Comparison of ENCODE assay signal across 1 cellular context in the genomic region with DNA sequence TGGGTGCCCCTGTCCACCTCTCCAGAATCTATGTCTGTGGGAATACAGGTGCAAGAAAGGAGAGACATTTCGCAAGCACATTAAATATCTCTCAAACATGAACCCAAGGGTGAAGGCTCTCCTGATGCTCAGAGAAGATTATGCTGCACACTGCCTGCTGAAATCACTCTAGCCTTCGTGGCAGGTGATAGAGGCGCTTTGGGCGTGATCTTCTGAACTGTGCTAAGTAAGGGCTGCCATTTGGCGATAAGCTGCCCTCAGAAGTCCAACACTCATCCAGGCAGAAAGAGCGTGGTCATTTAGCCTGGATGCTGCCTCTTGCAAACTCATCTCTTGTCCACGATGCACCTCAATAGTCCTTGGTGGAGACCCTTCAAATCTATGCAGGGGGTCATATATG.
TF ChIP-seq lines count a peak whose summit lies in the region.

No MANE protein-coding gene starts in this region.

TF ChIP-seq in K562, 482 proteins besides CTCF, POLR2A, EP300 and RAD21 (continued from another document and continues in another):
- TF ChIP-seq, protein P1, sequence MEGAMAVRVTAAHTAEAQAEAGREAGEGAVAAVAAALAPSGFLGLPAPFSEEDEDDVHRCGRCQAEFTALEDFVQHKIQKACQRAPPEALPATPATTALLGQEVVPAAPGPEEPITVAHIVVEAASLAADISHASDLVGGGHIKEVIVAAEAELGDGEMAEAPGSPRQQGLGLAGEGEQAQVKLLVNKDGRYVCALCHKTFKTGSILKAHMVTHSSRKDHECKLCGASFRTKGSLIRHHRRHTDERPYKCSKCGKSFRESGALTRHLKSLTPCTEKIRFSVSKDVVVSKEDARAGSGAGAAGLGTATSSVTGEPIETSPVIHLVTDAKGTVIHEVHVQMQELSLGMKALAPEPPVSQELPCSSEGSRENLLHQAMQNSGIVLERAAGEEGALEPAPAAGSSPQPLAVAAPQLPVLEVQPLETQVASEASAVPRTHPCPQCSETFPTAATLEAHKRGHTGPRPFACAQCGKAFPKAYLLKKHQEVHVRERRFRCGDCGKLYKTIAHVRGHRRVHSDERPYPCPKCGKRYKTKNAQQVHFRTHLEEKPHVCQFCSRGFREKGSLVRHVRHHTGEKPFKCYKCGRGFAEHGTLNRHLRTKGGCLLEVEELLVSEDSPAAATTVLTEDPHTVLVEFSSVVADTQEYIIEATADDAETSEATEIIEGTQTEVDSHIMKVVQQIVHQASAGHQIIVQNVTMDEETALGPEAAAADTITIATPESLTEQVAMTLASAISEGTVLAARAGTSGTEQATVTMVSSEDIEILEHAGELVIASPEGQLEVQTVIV (CRISPR knock-in tag; IDR thresholded peaks at IDR 0.05; ENCODE audit: borderline replicate concordance), result no peak
- TF ChIP-seq ZNF3 (CRISPR knock-in tag; IDR thresholded peaks at IDR 0.05), result no peak
- TF ChIP-seq XRCC5 (IDR thresholded peaks at IDR 0.05; ENCODE audit: low read depth, low read length), result no peak
- TF ChIP-seq ELF4 (CRISPR knock-in tag; IDR thresholded peaks at IDR 0.05), result no peak
- TF ChIP-seq, protein P2, sequence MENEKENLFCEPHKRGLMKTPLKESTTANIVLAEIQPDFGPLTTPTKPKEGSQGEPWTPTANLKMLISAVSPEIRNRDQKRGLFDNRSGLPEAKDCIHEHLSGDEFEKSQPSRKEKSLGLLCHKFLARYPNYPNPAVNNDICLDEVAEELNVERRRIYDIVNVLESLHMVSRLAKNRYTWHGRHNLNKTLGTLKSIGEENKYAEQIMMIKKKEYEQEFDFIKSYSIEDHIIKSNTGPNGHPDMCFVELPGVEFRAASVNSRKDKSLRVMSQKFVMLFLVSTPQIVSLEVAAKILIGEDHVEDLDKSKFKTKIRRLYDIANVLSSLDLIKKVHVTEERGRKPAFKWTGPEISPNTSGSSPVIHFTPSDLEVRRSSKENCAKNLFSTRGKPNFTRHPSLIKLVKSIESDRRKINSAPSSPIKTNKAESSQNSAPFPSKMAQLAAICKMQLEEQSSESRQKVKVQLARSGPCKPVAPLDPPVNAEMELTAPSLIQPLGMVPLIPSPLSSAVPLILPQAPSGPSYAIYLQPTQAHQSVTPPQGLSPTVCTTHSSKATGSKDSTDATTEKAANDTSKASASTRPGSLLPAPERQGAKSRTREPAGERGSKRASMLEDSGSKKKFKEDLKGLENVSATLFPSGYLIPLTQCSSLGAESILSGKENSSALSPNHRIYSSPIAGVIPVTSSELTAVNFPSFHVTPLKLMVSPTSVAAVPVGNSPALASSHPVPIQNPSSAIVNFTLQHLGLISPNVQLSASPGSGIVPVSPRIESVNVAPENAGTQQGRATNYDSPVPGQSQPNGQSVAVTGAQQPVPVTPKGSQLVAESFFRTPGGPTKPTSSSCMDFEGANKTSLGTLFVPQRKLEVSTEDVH (IDR thresholded peaks at IDR 0.05; ENCODE audit: low read depth, partially characterized antibody), result no peak
- no peak for TF ChIP-seq COPS2 (conservative IDR thresholded peaks at IDR 0.05)
- no peak for TF ChIP-seq SUPT5H (IDR thresholded peaks at IDR 0.05)
- no peak for TF ChIP-seq CREB1 (IDR thresholded peaks at IDR 0.05)
- TF ChIP-seq CREB1 (CRISPR knock-in tag; IDR thresholded peaks at IDR 0.05), result no peak
- TF ChIP-seq ZBTB1 (CRISPR knock-in tag; IDR thresholded peaks at IDR 0.05; ENCODE audit: borderline replicate concordance, low read depth), result no peak
- TF ChIP-seq, protein P3, sequence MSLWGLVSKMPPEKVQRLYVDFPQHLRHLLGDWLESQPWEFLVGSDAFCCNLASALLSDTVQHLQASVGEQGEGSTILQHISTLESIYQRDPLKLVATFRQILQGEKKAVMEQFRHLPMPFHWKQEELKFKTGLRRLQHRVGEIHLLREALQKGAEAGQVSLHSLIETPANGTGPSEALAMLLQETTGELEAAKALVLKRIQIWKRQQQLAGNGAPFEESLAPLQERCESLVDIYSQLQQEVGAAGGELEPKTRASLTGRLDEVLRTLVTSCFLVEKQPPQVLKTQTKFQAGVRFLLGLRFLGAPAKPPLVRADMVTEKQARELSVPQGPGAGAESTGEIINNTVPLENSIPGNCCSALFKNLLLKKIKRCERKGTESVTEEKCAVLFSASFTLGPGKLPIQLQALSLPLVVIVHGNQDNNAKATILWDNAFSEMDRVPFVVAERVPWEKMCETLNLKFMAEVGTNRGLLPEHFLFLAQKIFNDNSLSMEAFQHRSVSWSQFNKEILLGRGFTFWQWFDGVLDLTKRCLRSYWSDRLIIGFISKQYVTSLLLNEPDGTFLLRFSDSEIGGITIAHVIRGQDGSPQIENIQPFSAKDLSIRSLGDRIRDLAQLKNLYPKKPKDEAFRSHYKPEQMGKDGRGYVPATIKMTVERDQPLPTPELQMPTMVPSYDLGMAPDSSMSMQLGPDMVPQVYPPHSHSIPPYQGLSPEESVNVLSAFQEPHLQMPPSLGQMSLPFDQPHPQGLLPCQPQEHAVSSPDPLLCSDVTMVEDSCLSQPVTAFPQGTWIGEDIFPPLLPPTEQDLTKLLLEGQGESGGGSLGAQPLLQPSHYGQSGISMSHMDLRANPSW (CRISPR knock-in tag; IDR thresholded peaks at IDR 0.05), result 0 out of 2 replicates have a peak, but pooled peaks have one; percentile 24
- peak in 1 of 2 experiments; percentile 32; a peak in 1 of 4 replicates for TF ChIP-seq NONO (IDR thresholded peaks at IDR 0.05; ENCODE audit: low read depth in 2 of 2, low read length in 1 of 2)
- no peak for TF ChIP-seq TAF1 (IDR thresholded peaks at IDR 0.05; ENCODE audit: control insufficient read depth, extremely low read depth, insufficient read depth, low read length, severe bottlenecking)
- peak; percentile 86; the same call in 1 of the 2 replicates for TF ChIP-seq CTBP1 (IDR thresholded peaks at IDR 0.05; ENCODE audit: borderline replicate concordance)
- TF ChIP-seq ZNF134 (CRISPR knock-in tag; conservative IDR thresholded peaks at IDR 0.05), result no peak
- TF ChIP-seq, protein P4, sequence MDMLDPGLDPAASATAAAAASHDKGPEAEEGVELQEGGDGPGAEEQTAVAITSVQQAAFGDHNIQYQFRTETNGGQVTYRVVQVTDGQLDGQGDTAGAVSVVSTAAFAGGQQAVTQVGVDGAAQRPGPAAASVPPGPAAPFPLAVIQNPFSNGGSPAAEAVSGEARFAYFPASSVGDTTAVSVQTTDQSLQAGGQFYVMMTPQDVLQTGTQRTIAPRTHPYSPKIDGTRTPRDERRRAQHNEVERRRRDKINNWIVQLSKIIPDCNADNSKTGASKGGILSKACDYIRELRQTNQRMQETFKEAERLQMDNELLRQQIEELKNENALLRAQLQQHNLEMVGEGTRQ (CRISPR knock-in tag; IDR thresholded peaks at IDR 0.05), result no peak
- TF ChIP-seq NCOR1 (IDR thresholded peaks at IDR 0.05), result peak; percentile 92
- no peak for TF ChIP-seq ZNF324 (CRISPR knock-in tag; IDR thresholded peaks at IDR 0.05)
- TF ChIP-seq, protein P5, sequence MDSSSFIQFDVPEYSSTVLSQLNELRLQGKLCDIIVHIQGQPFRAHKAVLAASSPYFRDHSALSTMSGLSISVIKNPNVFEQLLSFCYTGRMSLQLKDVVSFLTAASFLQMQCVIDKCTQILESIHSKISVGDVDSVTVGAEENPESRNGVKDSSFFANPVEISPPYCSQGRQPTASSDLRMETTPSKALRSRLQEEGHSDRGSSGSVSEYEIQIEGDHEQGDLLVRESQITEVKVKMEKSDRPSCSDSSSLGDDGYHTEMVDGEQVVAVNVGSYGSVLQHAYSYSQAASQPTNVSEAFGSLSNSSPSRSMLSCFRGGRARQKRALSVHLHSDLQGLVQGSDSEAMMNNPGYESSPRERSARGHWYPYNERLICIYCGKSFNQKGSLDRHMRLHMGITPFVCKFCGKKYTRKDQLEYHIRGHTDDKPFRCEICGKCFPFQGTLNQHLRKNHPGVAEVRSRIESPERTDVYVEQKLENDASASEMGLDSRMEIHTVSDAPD (CRISPR knock-in tag; IDR thresholded peaks at IDR 0.05), result no peak
- no peak for TF ChIP-seq BCL6 (CRISPR knock-in tag; IDR thresholded peaks at IDR 0.05)
- TF ChIP-seq PTBP1 (IDR thresholded peaks at IDR 0.05; ENCODE audit: low read depth, low read length), result no peak
- TF ChIP-seq SOX6 (IDR thresholded peaks at IDR 0.05), result peak; percentile 88
- no peak for TF ChIP-seq ZNF551 (CRISPR knock-in tag; IDR thresholded peaks at IDR 0.05)
- no peak for TF ChIP-seq MXI1 (IDR thresholded peaks at IDR 0.05; ENCODE audit: low read depth, low read length)
- TF ChIP-seq BRF1 (IDR thresholded peaks at IDR 0.05; ENCODE audit: borderline replicate concordance, extremely low read depth, insufficient read length), result no peak
- TF ChIP-seq, protein P6, sequence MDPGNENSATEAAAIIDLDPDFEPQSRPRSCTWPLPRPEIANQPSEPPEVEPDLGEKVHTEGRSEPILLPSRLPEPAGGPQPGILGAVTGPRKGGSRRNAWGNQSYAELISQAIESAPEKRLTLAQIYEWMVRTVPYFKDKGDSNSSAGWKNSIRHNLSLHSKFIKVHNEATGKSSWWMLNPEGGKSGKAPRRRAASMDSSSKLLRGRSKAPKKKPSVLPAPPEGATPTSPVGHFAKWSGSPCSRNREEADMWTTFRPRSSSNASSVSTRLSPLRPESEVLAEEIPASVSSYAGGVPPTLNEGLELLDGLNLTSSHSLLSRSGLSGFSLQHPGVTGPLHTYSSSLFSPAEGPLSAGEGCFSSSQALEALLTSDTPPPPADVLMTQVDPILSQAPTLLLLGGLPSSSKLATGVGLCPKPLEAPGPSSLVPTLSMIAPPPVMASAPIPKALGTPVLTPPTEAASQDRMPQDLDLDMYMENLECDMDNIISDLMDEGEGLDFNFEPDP (CRISPR knock-in tag; IDR thresholded peaks at IDR 0.05), result no peak
- TF ChIP-seq RNF2 (IDR thresholded peaks at IDR 0.05), result no peak
- no peak for TF ChIP-seq HDAC6 (IDR thresholded peaks at IDR 0.05; ENCODE audit: low read depth, low read length)
- no peak for TF ChIP-seq ZNF146 (CRISPR knock-in tag; IDR thresholded peaks at IDR 0.05; ENCODE audit: unreplicated experiment)
- TF ChIP-seq, protein P7, sequence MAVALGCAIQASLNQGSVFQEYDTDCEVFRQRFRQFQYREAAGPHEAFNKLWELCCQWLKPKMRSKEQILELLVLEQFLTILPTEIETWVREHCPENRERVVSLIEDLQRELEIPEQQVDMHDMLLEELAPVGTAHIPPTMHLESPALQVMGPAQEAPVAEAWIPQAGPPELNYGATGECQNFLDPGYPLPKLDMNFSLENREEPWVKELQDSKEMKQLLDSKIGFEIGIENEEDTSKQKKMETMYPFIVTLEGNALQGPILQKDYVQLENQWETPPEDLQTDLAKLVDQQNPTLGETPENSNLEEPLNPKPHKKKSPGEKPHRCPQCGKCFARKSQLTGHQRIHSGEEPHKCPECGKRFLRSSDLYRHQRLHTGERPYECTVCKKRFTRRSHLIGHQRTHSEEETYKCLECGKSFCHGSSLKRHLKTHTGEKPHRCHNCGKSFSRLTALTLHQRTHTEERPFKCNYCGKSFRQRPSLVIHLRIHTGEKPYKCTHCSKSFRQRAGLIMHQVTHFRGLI (CRISPR knock-in tag; IDR thresholded peaks at IDR 0.05), result no peak
- no peak for TF ChIP-seq POLR3G (IDR thresholded peaks at IDR 0.05; ENCODE audit: extremely low read depth, insufficient read length, insufficient replicate concordance)
- TF ChIP-seq CAMTA2 (CRISPR knock-in tag; conservative IDR thresholded peaks at IDR 0.05), result no peak
- TF ChIP-seq ZNF830 (CRISPR knock-in tag; IDR thresholded peaks at IDR 0.05), result no peak
- no peak for TF ChIP-seq ZNF232 (CRISPR knock-in tag; IDR thresholded peaks at IDR 0.05)
- TF ChIP-seq SP1 (CRISPR knock-in tag; IDR thresholded peaks at IDR 0.05), result peak; percentile 41; the same call in 1 of the 2 replicates
- TF ChIP-seq ESRRB (CRISPR knock-in tag; IDR thresholded peaks at IDR 0.05; ENCODE audit: borderline replicate concordance), result no peak
- TF ChIP-seq NCOA1 (IDR thresholded peaks at IDR 0.05; ENCODE audit: low read depth), result peak; percentile 41; the same call in 1 of the 2 replicates
- no peak for TF ChIP-seq ETV1 (tag; conservative IDR thresholded peaks at IDR 0.05; ENCODE audit: low read depth)
- TF ChIP-seq IRF2 (CRISPR knock-in tag; IDR thresholded peaks at IDR 0.05), result no peak
- TF ChIP-seq MYBL2 (IDR thresholded peaks at IDR 0.05; ENCODE audit: low read depth), result no peak
- TF ChIP-seq MYBL2 (CRISPR knock-in tag; IDR thresholded peaks at IDR 0.05; ENCODE audit: borderline replicate concordance), result no peak
- TF ChIP-seq MCM3 (IDR thresholded peaks at IDR 0.05), result no peak
- TF ChIP-seq, protein P8, sequence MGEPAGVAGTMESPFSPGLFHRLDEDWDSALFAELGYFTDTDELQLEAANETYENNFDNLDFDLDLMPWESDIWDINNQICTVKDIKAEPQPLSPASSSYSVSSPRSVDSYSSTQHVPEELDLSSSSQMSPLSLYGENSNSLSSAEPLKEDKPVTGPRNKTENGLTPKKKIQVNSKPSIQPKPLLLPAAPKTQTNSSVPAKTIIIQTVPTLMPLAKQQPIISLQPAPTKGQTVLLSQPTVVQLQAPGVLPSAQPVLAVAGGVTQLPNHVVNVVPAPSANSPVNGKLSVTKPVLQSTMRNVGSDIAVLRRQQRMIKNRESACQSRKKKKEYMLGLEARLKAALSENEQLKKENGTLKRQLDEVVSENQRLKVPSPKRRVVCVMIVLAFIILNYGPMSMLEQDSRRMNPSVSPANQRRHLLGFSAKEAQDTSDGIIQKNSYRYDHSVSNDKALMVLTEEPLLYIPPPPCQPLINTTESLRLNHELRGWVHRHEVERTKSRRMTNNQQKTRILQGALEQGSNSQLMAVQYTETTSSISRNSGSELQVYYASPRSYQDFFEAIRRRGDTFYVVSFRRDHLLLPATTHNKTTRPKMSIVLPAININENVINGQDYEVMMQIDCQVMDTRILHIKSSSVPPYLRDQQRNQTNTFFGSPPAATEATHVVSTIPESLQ (CRISPR knock-in tag; IDR thresholded peaks at IDR 0.05), result no peak
- no peak for TF ChIP-seq U2AF2 (optimal IDR thresholded peaks at IDR 0.05; ENCODE audit: low read depth, low read length)
- no peak for TF ChIP-seq HOXB6 (CRISPR knock-in tag; IDR thresholded peaks at IDR 0.05; ENCODE audit: borderline replicate concordance)
- TF ChIP-seq ZKSCAN3 (CRISPR knock-in tag; IDR thresholded peaks at IDR 0.05), result no peak
- no peak for TF ChIP-seq IFI16 (CRISPR knock-in tag; IDR thresholded peaks at IDR 0.05)
- no peak for TF ChIP-seq PHF20 (IDR thresholded peaks at IDR 0.05; ENCODE audit: partially characterized antibody)
- no peak for TF ChIP-seq ZNF165 (CRISPR knock-in tag; IDR thresholded peaks at IDR 0.05; ENCODE audit: borderline replicate concordance)
- no peak for TF ChIP-seq HMGN3 (IDR thresholded peaks at IDR 0.05; ENCODE audit: borderline replicate concordance, extremely low read depth, insufficient read length, low read depth, low read length)
- TF ChIP-seq, protein P9, sequence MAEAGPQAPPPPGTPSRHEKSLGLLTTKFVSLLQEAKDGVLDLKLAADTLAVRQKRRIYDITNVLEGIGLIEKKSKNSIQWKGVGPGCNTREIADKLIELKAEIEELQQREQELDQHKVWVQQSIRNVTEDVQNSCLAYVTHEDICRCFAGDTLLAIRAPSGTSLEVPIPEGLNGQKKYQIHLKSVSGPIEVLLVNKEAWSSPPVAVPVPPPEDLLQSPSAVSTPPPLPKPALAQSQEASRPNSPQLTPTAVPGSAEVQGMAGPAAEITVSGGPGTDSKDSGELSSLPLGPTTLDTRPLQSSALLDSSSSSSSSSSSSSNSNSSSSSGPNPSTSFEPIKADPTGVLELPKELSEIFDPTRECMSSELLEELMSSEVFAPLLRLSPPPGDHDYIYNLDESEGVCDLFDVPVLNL (CRISPR knock-in tag; IDR thresholded peaks at IDR 0.05; ENCODE audit: low read depth), result no peak
